In the genomic region with DNA sequence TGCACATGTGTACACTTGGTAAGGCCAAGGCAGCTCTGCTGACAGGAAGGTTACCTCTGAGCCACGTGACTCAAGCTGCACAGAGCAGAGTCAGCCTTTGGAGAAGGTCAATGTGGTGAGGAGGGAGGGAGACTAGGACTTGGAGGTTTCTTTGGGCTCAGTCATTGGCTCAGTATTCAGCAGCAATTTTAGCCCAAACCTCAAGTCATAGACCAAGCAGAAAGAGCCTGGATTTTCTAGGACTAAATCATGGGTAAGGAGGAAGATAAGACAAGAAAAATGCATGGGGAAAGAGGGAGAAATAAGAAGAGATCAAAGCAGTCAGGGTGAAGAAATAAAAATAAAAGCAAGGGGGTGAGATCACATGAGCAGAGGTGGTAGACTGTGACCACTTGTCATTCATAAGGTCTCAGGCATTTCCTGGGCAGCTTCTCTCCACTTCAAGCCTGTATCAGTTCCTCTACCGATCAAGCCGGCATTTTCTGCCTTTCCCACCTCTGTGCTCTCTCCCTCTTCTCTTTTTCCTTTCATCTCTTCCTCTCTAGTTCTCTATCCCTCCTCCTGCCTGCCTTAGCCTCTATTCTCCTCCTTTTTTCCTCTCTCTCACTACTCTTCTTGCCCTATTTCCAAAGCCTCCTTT, we compare ENCODE assay signal across 9 cellular contexts. TPM values are rescaled to one million over a fixed set of nuclear protein-coding genes. Genes with fewer than 3 reads are reported as not detected.
A peak's percentile ranks its signal among the peaks of the same experiment; 100 is the strongest.
DNase-seq lines count a peak whose midpoint lies in the region; ATAC-seq and TF ChIP-seq lines count a peak whose summit lies in the region.
"Had no signal": no experiment of that assay in that cellular context is flagged by ENCODE, and none has a peak within 500 bp of the region (broad histone marks: within the 10 kb centered on the region; RNA-seq: fewer than 3 reads in every experiment).

No MANE protein-coding gene starts in this region.

- H3K9me3 ChIP-seq in OCI-LY1 (ENCODE audit: low read length) = no peaks in the 10 kb centered on the region
- H3K9me3 ChIP-seq: right lobe of liver had no signal

- DNase-seq in activated naive CD4-positive, alpha-beta T cell treated with anti-CD3 and anti-CD28 coated beads for 36 hours = peak; percentile 37
- DNase-seq in activated naive CD4-positive, alpha-beta T cell treated with anti-CD3 and anti-CD28 coated beads, Interleukin-2, amount 50 U/mL, for 16 hours = no peak
- DNase-seq in stimulated activated naive CD8-positive, alpha-beta T cell treated with anti-CD3 and anti-CD28 coated beads, Interleukin-15, amount 100 ng/mL, for 72 hours = peak; percentile 39 to 41
- DNase-seq in SKM-1 treated with dmso at 0.1 percent for 144 hours (lab: John Stamatoyannopoulos, UW; ENCODE audit: unreplicated experiment) = no peak
- no peak for DNase-seq in NCI-H2029 (lab: John Stamatoyannopoulos, UW)
- no peak for DNase-seq in AG08395 (ENCODE audit: low spot score)
- DNase-seq: right lobe of liver had no signal

- H3K79me2 ChIP-seq in OCI-LY1 (ENCODE audit: insufficient read depth, low read length) = no peaks in the 10 kb centered on the region

- peak overlapping the region; percentile 31; the same call in 1 of the 2 replicates for H3K4me2 ChIP-seq in OCI-LY1 (ENCODE audit: low read length)

- H3K4me3 ChIP-seq in OCI-LY1 (ENCODE audit: low read depth, low read length, poor library complexity, severe bottlenecking) = no peak overlapping the region
- H3K4me3 ChIP-seq: right lobe of liver had no signal

- no peaks in the 10 kb centered on the region for H3K36me3 ChIP-seq in OCI-LY1 (ENCODE audit: insufficient read depth, low read length)
- H3K36me3 ChIP-seq: right lobe of liver had no signal

- H3K4me1 Mint-ChIP-seq in activated naive CD4-positive, alpha-beta T cell treated with anti-CD3 and anti-CD28 coated beads for 36 hours (ENCODE audit: low read depth) = peaks cover 40% of the 10 kb centered on the region
- peaks cover 63% of the 10 kb centered on the region for H3K4me1 Mint-ChIP-seq in stimulated activated naive CD8-positive, alpha-beta T cell treated with anti-CD3 and anti-CD28 coated beads, Interleukin-15, amount 100 ng/mL, for 72 hours

- CTCF ChIA-PET in activated naive CD4-positive, alpha-beta T cell treated with anti-CD3 and anti-CD28 coated beads for 36 hours (lab: Charles Lee) = interaction anchor here (1.0 to 2.8 kb wide), 2 partner anchors 10 to 16 kb away, joined by 3 to 10 read pairs; no protein-coding TSS in a partner anchor

- no peaks in the 10 kb centered on the region for H3K9me2 ChIP-seq in OCI-LY1 (ENCODE audit: low read depth, low read length)

- no peaks in the 10 kb centered on the region for H4K20me1 ChIP-seq in OCI-LY1 (ENCODE audit: insufficient read depth, low read length)

- no peak overlapping the region for H3K9ac ChIP-seq in OCI-LY1 (ENCODE audit: low read length)

- H3K4me1 ChIP-seq in OCI-LY1 (ENCODE audit: insufficient read depth, low read length, severe bottlenecking) = peaks cover 16% of the 10 kb centered on the region
- H3K4me1 ChIP-seq: right lobe of liver had no signal

- no peaks in the 10 kb centered on the region for H3K9me3 Mint-ChIP-seq in activated naive CD4-positive, alpha-beta T cell treated with anti-CD3 and anti-CD28 coated beads for 36 hours
- peaks cover 0 to 17% of the 10 kb centered on the region in 2 donors for H3K9me3 Mint-ChIP-seq in stimulated activated naive CD8-positive, alpha-beta T cell treated with anti-CD3 and anti-CD28 coated beads, Interleukin-15, amount 100 ng/mL, for 72 hours

- H3K27ac Mint-ChIP-seq in activated naive CD4-positive, alpha-beta T cell treated with anti-CD3 and anti-CD28 coated beads for 36 hours = peak overlapping the region; percentile 84
- H3K27ac Mint-ChIP-seq in stimulated activated naive CD8-positive, alpha-beta T cell treated with anti-CD3 and anti-CD28 coated beads, Interleukin-15, amount 100 ng/mL, for 72 hours = peak overlapping the region; percentile 90 to 97

- no peaks in the 10 kb centered on the region for H3F3A ChIP-seq in OCI-LY1 (ENCODE audit: insufficient read depth, low read length)

- intact Hi-C loops in activated naive CD4-positive, alpha-beta T cell treated with anti-CD3 and anti-CD28 coated beads for 36 hours (cut with micrococcal nuclease) = loop anchor here (1.0 to 2.0 kb wide), 14 partner anchors 9 to 1397 kb away; partner anchors contain the start of gene DUSP10

- H3K4me3 Mint-ChIP-seq in activated naive CD4-positive, alpha-beta T cell treated with anti-CD3 and anti-CD28 coated beads for 36 hours = no peak overlapping the region
- H3K4me3 Mint-ChIP-seq in stimulated activated naive CD8-positive, alpha-beta T cell treated with anti-CD3 and anti-CD28 coated beads, Interleukin-15, amount 100 ng/mL, for 72 hours = peak overlapping the region; percentile 68 to 78

- H2AFZ ChIP-seq in OCI-LY1 (ENCODE audit: low read length) = peak overlapping the region; percentile 40; the same call in 1 of the 2 replicates

- no peaks in the 10 kb centered on the region for H3K27me3 ChIP-seq in OCI-LY1 (ENCODE audit: insufficient read depth, low read length)
- H3K27me3 ChIP-seq: right lobe of liver had no signal

- H3K36me3 Mint-ChIP-seq in activated naive CD4-positive, alpha-beta T cell treated with anti-CD3 and anti-CD28 coated beads for 36 hours (ENCODE audit: low read depth) = no peaks in the 10 kb centered on the region

- TF ChIP-seq CTCF in OCI-LY1 (IDR thresholded peaks at IDR 0.05; ENCODE audit: low read length) = no peak

- H3K27me3 Mint-ChIP-seq in activated naive CD4-positive, alpha-beta T cell treated with anti-CD3 and anti-CD28 coated beads for 36 hours (ENCODE audit: low read depth) = no peaks in the 10 kb centered on the region
- no peaks in the 10 kb centered on the region for H3K27me3 Mint-ChIP-seq in stimulated activated naive CD8-positive, alpha-beta T cell treated with anti-CD3 and anti-CD28 coated beads, Interleukin-15, amount 100 ng/mL, for 72 hours

- peak; percentile 79 for ATAC-seq in HG02840 (IDR thresholded peaks at IDR 0.05; ENCODE audit: low FRiP score, unreplicated experiment)
- peak; percentile 58 for ATAC-seq in stimulated activated naive CD8-positive, alpha-beta T cell treated with anti-CD3 and anti-CD28 coated beads, Interleukin-15, amount 100 ng/mL, for 72 hours

- H3K27ac ChIP-seq in OCI-LY1 (ENCODE audit: low read depth, low read length, poor library complexity, severe bottlenecking) = no peak overlapping the region
- H3K27ac ChIP-seq: right lobe of liver had no signal

RNA-seq across cellular contexts. Expression of gene DUSP10, which starts 51.7 kb away (rescaled TPM):
- total RNA-seq in activated naive CD4-positive, alpha-beta T cell treated with anti-CD3 and anti-CD28 coated beads for 36 hours = 1 to 10 TPM; 9.1 TPM

Comparison
In these comparisons a context has a peak if more than half of its experiments do, and no peak if none do; other contexts are left out.
1. DNase-seq: peak in activated naive CD4-positive, alpha-beta T cell treated with anti-CD3 and anti-CD28 coated beads for 36 hours (single experiment) and stimulated activated naive CD8-positive, alpha-beta T cell treated with anti-CD3 and anti-CD28 coated beads, Interleukin-15, amount 100 ng/mL, for 72 hours (2 of 2); none in activated naive CD4-positive, alpha-beta T cell treated with anti-CD3 and anti-CD28 coated beads, Interleukin-2, amount 50 U/mL, for 16 hours (single experiment), SKM-1 treated with dmso at 0.1 percent for 144 hours (single experiment), NCI-H2029 (single experiment) and AG08395 (single experiment).